In the genomic region with DNA sequence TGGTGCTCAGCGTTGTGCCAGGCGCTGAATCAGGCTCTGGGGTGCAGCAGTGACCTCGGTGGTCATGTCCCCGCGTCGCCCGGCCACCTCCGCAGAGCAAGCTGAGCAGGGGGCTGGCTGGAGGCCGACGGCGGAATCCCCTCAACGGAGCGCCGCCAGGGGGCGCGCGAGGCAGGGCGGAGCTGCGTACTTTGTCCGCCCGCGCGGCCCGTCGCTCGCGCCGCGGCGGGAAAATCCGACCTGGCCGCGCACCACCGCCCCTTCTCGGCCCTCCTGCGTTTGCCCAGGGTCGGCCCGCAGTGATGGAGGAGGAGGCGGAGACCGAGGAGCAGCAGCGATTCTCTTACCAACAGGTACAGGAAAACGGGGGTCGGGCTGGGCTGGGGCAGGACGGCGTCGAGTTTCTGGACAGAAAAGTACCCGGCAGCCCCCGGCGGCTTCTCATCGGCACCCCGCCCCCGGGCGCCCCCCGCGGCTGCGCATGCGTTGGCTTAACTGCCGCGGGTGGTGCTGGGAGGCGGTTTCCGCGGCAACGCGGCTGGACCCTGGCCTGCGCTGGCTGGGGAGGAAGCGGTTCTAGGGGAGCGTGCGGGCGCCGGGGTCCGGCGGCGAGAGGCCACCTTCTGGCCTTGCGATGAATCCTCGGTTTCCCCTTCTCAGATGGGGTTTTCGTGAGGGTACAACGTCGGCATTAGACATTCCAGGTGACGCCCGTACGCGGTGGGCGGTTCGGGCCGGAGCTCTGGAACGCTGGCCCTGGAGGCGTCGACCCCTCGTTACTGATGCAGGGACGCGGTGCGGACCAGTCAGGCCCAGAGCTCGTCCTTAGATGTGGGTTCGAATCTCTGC, we compare ENCODE assay signal across 8 cellular contexts. TPM values are rescaled to one million over a fixed set of nuclear protein-coding genes. Genes with fewer than 3 reads are reported as not detected.
DNase-seq lines count a peak whose midpoint lies in the region; ATAC-seq and TF ChIP-seq lines count a peak whose summit lies in the region.

A gene (plus strand): TSS at position 218 of the 849 bp plus-strand sequence. CDS start 85 bp downstream, at position 303.

- H3K36me3 ChIP-seq in ovary, result no peaks in the 10 kb centered on the region
- H3K36me3 ChIP-seq in thymus (ENCODE audit: control insufficient read depth, insufficient read depth), result no peaks in the 10 kb centered on the region

- H3K27ac ChIP-seq in ovary (peak within 1 kb of the TSS in 1 of 2 donors; percentile 19), thymus (ENCODE audit: low read depth) (peak within 1 kb of the TSS; percentile 82)

- no peaks in the 10 kb centered on the region for H3K27me3 ChIP-seq in ovary
- H3K27me3 ChIP-seq in thymus (ENCODE audit: control insufficient read depth, insufficient read depth), result no peaks in the 10 kb centered on the region

- no peaks in the 10 kb centered on the region for H3K36me3 Mint-ChIP-seq in activated naive CD4-positive, alpha-beta T cell treated with anti-CD3 and anti-CD28 coated beads, Interleukin-2, amount 50 U/mL, for 72 hours

- TF ChIP-seq CTCF in GM10266 (IDR thresholded peaks at IDR 0.05; ENCODE audit: control insufficient read depth, insufficient read depth, low read depth, missing control alignments) (peak; percentile 92), HFF-Myc (IDR thresholded peaks at IDR 0.05; ENCODE audit: low read depth, low read length, missing control alignments) (peak; percentile 76), ovary (IDR thresholded peaks at IDR 0.05) (peak; percentile 97 to 99 (median 99))

- peak; percentile 99 for DNase-seq in GM10266 (ENCODE audit: extremely low spot score)
- DNase-seq in HFF-Myc (ENCODE audit: extremely low read depth, low read depth), result peak; percentile 46
- DNase-seq in MV-4-11 (lab: John Stamatoyannopoulos, UW), result peak; percentile 84
- peak; percentile 78 for DNase-seq in SKM-1 treated with dmso at 0.1 percent for 144 hours (lab: John Stamatoyannopoulos, UW; ENCODE audit: unreplicated experiment)
- peak; percentile 87 to 92 for DNase-seq in activated naive CD4-positive, alpha-beta T cell treated with anti-CD3 and anti-CD28 coated beads, Interleukin-2, amount 50 U/mL, for 72 hours (ENCODE audit: low spot score in 2 of 2)
- peak; percentile 29 to 95 (median 84) for DNase-seq in head of caudate nucleus
- DNase-seq in ovary, result peak; percentile 94 to 97 (median 94)

- intact Hi-C loops in head of caudate nucleus (cut with DNase I), result loop anchor here (2.0 kb wide), 1 partner anchor 54 kb away; no protein-coding TSS in a partner anchor
- intact Hi-C loops in ovary (cut with DNase I), result loop anchor here in 2 of 4 donors (2.0 to 5.0 kb wide), 2 partner anchors 54 to 437 kb away; no protein-coding TSS in a partner anchor

- peak within 1 kb of the TSS; percentile 86 to 93 for H3K27ac Mint-ChIP-seq in activated naive CD4-positive, alpha-beta T cell treated with anti-CD3 and anti-CD28 coated beads, Interleukin-2, amount 50 U/mL, for 72 hours

- TF ChIP-seq EP300 in ovary (IDR thresholded peaks at IDR 0.05), result no peak

- H3K9me3 ChIP-seq in ovary (no peaks in the 10 kb centered on the region), thymus (ENCODE audit: control insufficient read depth) (no peaks in the 10 kb centered on the region)

- 0% methylated on average over 42 to 94 of the region's 94 CpGs for WGBS in ovary, 3 donors
- WGBS in thymus, result under 1% methylated on average over 94 of the region's 94 CpGs

- ATAC-seq in activated naive CD4-positive, alpha-beta T cell treated with anti-CD3 and anti-CD28 coated beads, Interleukin-2, amount 50 U/mL, for 72 hours, result peak; percentile 88 to 90

- peak within 1 kb of the TSS; percentile 64 for H3K4me3 ChIP-seq in HFF-Myc (replicated peaks; ENCODE audit: low read depth, low read length)
- peak within 1 kb of the TSS; percentile 78 for H3K4me3 ChIP-seq in ovary
- peak within 1 kb of the TSS; percentile 84 for H3K4me3 ChIP-seq in thymus (ENCODE audit: low read length)

- no peaks in the 10 kb centered on the region for H3K9me3 Mint-ChIP-seq in activated naive CD4-positive, alpha-beta T cell treated with anti-CD3 and anti-CD28 coated beads, Interleukin-2, amount 50 U/mL, for 72 hours

- no peaks in the 10 kb centered on the region for H3K4me1 ChIP-seq in ovary (ENCODE audit: insufficient read depth)
- H3K4me1 ChIP-seq in thymus (ENCODE audit: control insufficient read depth, insufficient read depth, low read length), result peaks cover 3% of the 10 kb centered on the region

- no peak for TF ChIP-seq POLR2A in ovary (IDR thresholded peaks at IDR 0.05)

RNA-seq across cellular contexts. Expression of the gene that starts here (rescaled TPM):
- 10 to 100 TPM in 1 of 2 donors, 1 to 10 TPM in 1; 8.6 to 16.7 TPM for total RNA-seq in activated naive CD4-positive, alpha-beta T cell treated with anti-CD3 and anti-CD28 coated beads, Interleukin-2, amount 50 U/mL, for 72 hours
- 10 to 100 TPM in 3 of 7 donors, 1 to 10 TPM in 4; 1.5 to 13.6 (median 9.8) TPM for total RNA-seq in ovary
- polyA plus RNA-seq in ovary (10 to 100 TPM; 10.5 to 12.3 TPM), thymus (17.2 TPM)

Comparison
In these comparisons a context has a peak if more than half of its experiments do, and no peak if none do; other contexts are left out.
1. DNase-seq: peak in every context shown above with its lines; median percentile 99 in GM10266; 94 in ovary; 90 in activated naive CD4-positive, alpha-beta T cell treated with anti-CD3 and anti-CD28 coated beads, Interleukin-2, amount 50 U/mL, for 72 hours; 84 in MV-4-11; 84 in head of caudate nucleus; 78 in SKM-1 treated with dmso at 0.1 percent for 144 hours; 46 in HFF-Myc.